ENCODE assay signal across 2 cellular contexts in the genomic region with DNA sequence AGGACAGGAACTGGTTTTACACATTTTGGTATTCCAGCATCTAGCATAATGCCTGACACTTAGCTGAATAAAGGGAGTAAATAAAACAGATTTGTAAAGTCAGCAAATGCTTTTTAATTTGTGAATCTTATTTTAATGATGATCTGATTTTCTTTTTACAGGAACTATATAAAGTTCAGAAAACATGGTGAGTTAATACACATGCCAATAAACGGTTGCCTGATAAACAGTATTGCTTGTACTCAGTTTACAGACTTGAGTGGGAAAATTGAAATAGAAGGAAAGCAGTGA.
TF ChIP-seq lines count a peak whose summit lies in the region.

No MANE protein-coding gene starts in this region.

TF ChIP-seq in HCT116, 20 proteins besides CTCF, POLR2A, EP300 and RAD21 (continued from another document):
- TF ChIP-seq, protein P1, sequence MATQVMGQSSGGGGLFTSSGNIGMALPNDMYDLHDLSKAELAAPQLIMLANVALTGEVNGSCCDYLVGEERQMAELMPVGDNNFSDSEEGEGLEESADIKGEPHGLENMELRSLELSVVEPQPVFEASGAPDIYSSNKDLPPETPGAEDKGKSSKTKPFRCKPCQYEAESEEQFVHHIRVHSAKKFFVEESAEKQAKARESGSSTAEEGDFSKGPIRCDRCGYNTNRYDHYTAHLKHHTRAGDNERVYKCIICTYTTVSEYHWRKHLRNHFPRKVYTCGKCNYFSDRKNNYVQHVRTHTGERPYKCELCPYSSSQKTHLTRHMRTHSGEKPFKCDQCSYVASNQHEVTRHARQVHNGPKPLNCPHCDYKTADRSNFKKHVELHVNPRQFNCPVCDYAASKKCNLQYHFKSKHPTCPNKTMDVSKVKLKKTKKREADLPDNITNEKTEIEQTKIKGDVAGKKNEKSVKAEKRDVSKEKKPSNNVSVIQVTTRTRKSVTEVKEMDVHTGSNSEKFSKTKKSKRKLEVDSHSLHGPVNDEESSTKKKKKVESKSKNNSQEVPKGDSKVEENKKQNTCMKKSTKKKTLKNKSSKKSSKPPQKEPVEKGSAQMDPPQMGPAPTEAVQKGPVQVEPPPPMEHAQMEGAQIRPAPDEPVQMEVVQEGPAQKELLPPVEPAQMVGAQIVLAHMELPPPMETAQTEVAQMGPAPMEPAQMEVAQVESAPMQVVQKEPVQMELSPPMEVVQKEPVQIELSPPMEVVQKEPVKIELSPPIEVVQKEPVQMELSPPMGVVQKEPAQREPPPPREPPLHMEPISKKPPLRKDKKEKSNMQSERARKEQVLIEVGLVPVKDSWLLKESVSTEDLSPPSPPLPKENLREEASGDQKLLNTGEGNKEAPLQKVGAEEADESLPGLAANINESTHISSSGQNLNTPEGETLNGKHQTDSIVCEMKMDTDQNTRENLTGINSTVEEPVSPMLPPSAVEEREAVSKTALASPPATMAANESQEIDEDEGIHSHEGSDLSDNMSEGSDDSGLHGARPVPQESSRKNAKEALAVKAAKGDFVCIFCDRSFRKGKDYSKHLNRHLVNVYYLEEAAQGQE (IDR thresholded peaks at IDR 0.05; ENCODE audit: low read depth) = no peak
- TF ChIP-seq POLR2AphosphoS5 (IDR thresholded peaks at IDR 0.05; ENCODE audit: low read depth, low read length) (no peak), EGR1 (IDR thresholded peaks at IDR 0.05; ENCODE audit: low read depth) (no peak), CEBPB (IDR thresholded peaks at IDR 0.05; ENCODE audit: low read depth) (no peak), SRF (IDR thresholded peaks at IDR 0.05; ENCODE audit: low read depth) (no peak), CBX3 (IDR thresholded peaks at IDR 0.05; ENCODE audit: low read depth) (no peak), EZH2phosphoT487 (IDR thresholded peaks at IDR 0.05; ENCODE audit: borderline replicate concordance) (no peak)
- TF ChIP-seq, protein P2, sequence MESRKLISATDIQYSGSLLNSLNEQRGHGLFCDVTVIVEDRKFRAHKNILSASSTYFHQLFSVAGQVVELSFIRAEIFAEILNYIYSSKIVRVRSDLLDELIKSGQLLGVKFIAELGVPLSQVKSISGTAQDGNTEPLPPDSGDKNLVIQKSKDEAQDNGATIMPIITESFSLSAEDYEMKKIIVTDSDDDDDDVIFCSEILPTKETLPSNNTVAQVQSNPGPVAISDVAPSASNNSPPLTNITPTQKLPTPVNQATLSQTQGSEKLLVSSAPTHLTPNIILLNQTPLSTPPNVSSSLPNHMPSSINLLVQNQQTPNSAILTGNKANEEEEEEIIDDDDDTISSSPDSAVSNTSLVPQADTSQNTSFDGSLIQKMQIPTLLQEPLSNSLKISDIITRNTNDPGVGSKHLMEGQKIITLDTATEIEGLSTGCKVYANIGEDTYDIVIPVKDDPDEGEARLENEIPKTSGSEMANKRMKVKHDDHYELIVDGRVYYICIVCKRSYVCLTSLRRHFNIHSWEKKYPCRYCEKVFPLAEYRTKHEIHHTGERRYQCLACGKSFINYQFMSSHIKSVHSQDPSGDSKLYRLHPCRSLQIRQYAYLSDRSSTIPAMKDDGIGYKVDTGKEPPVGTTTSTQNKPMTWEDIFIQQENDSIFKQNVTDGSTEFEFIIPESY (IDR thresholded peaks at IDR 0.05; ENCODE audit: extremely low read depth, insufficient replicate concordance, low read length) = no peak
- TF ChIP-seq, protein P3, sequence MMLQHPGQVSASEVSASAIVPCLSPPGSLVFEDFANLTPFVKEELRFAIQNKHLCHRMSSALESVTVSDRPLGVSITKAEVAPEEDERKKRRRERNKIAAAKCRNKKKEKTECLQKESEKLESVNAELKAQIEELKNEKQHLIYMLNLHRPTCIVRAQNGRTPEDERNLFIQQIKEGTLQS (IDR thresholded peaks at IDR 0.05) = no peak

TF ChIP-seq in WTC11, 78 proteins besides CTCF, POLR2A, EP300 and RAD21 (continued from another document):
- TF ChIP-seq, protein P4, sequence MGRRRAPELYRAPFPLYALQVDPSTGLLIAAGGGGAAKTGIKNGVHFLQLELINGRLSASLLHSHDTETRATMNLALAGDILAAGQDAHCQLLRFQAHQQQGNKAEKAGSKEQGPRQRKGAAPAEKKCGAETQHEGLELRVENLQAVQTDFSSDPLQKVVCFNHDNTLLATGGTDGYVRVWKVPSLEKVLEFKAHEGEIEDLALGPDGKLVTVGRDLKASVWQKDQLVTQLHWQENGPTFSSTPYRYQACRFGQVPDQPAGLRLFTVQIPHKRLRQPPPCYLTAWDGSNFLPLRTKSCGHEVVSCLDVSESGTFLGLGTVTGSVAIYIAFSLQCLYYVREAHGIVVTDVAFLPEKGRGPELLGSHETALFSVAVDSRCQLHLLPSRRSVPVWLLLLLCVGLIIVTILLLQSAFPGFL (CRISPR knock-in tag; IDR thresholded peaks at IDR 0.05; ENCODE audit: borderline replicate concordance) = no peak
- no peak for TF ChIP-seq SMAD3 (CRISPR knock-in tag; IDR thresholded peaks at IDR 0.05; ENCODE audit: borderline replicate concordance)
- no peak for TF ChIP-seq ZNF423 (CRISPR knock-in tag; IDR thresholded peaks at IDR 0.05)
- no peak for TF ChIP-seq ESRRA (CRISPR knock-in tag; IDR thresholded peaks at IDR 0.05; ENCODE audit: borderline replicate concordance)
- TF ChIP-seq ZNF121 (CRISPR knock-in tag; IDR thresholded peaks at IDR 0.05) = no peak
- TF ChIP-seq, protein P5, sequence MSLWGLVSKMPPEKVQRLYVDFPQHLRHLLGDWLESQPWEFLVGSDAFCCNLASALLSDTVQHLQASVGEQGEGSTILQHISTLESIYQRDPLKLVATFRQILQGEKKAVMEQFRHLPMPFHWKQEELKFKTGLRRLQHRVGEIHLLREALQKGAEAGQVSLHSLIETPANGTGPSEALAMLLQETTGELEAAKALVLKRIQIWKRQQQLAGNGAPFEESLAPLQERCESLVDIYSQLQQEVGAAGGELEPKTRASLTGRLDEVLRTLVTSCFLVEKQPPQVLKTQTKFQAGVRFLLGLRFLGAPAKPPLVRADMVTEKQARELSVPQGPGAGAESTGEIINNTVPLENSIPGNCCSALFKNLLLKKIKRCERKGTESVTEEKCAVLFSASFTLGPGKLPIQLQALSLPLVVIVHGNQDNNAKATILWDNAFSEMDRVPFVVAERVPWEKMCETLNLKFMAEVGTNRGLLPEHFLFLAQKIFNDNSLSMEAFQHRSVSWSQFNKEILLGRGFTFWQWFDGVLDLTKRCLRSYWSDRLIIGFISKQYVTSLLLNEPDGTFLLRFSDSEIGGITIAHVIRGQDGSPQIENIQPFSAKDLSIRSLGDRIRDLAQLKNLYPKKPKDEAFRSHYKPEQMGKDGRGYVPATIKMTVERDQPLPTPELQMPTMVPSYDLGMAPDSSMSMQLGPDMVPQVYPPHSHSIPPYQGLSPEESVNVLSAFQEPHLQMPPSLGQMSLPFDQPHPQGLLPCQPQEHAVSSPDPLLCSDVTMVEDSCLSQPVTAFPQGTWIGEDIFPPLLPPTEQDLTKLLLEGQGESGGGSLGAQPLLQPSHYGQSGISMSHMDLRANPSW (CRISPR knock-in tag; conservative IDR thresholded peaks at IDR 0.05; ENCODE audit: low read depth) = no peak
- TF ChIP-seq, protein P6, sequence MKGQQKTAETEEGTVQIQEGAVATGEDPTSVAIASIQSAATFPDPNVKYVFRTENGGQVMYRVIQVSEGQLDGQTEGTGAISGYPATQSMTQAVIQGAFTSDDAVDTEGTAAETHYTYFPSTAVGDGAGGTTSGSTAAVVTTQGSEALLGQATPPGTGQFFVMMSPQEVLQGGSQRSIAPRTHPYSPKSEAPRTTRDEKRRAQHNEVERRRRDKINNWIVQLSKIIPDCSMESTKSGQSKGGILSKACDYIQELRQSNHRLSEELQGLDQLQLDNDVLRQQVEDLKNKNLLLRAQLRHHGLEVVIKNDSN (CRISPR knock-in tag; IDR thresholded peaks at IDR 0.05) = no peak
- TF ChIP-seq IRF2 (CRISPR knock-in tag; IDR thresholded peaks at IDR 0.05; ENCODE audit: borderline replicate concordance, low read depth) = no peak
- TF ChIP-seq, protein P7, sequence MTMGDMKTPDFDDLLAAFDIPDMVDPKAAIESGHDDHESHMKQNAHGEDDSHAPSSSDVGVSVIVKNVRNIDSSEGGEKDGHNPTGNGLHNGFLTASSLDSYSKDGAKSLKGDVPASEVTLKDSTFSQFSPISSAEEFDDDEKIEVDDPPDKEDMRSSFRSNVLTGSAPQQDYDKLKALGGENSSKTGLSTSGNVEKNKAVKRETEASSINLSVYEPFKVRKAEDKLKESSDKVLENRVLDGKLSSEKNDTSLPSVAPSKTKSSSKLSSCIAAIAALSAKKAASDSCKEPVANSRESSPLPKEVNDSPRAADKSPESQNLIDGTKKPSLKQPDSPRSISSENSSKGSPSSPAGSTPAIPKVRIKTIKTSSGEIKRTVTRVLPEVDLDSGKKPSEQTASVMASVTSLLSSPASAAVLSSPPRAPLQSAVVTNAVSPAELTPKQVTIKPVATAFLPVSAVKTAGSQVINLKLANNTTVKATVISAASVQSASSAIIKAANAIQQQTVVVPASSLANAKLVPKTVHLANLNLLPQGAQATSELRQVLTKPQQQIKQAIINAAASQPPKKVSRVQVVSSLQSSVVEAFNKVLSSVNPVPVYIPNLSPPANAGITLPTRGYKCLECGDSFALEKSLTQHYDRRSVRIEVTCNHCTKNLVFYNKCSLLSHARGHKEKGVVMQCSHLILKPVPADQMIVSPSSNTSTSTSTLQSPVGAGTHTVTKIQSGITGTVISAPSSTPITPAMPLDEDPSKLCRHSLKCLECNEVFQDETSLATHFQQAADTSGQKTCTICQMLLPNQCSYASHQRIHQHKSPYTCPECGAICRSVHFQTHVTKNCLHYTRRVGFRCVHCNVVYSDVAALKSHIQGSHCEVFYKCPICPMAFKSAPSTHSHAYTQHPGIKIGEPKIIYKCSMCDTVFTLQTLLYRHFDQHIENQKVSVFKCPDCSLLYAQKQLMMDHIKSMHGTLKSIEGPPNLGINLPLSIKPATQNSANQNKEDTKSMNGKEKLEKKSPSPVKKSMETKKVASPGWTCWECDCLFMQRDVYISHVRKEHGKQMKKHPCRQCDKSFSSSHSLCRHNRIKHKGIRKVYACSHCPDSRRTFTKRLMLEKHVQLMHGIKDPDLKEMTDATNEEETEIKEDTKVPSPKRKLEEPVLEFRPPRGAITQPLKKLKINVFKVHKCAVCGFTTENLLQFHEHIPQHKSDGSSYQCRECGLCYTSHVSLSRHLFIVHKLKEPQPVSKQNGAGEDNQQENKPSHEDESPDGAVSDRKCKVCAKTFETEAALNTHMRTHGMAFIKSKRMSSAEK (CRISPR knock-in tag; IDR thresholded peaks at IDR 0.05; ENCODE audit: borderline replicate concordance) = no peak
- no peak for TF ChIP-seq EMX1 (CRISPR knock-in tag; IDR thresholded peaks at IDR 0.05)
- no peak for TF ChIP-seq TCF7 (CRISPR knock-in tag; IDR thresholded peaks at IDR 0.05; ENCODE audit: low read depth)
- TF ChIP-seq MYBL2 (CRISPR knock-in tag; IDR thresholded peaks at IDR 0.05) = no peak
- TF ChIP-seq SOX15 (CRISPR knock-in tag; IDR thresholded peaks at IDR 0.05) = no peak
- no peak for TF ChIP-seq ZNF416 (CRISPR knock-in tag; IDR thresholded peaks at IDR 0.05)
- TF ChIP-seq NFATC4 (CRISPR knock-in tag; IDR thresholded peaks at IDR 0.05) = no peak
